ENCODE assay signal across 8 cellular contexts in genomic region chr3:77254967-77255831, GRCh38.
DNase-seq lines count a peak whose midpoint lies in the region; ATAC-seq and TF ChIP-seq lines count a peak whose summit lies in the region.

No MANE protein-coding gene starts in this region.

- no peaks in the 10 kb centered on the region for H3K9me3 ChIP-seq in gastroesophageal sphincter

- H3K4me1 Mint-ChIP-seq in activated CD4-positive, alpha-beta T cell treated with anti-CD3 and anti-CD28 coated beads, Interleukin-2, amount 10 ng/mL, durations not matched to agents 7 days and 5 days = no peaks in the 10 kb centered on the region

- H3K36me3 ChIP-seq in gastroesophageal sphincter = no peaks in the 10 kb centered on the region

- no peaks in the 10 kb centered on the region for H3K9me3 Mint-ChIP-seq in activated CD4-positive, alpha-beta T cell treated with anti-CD3 and anti-CD28 coated beads, Interleukin-2, amount 10 ng/mL, durations not matched to agents 7 days and 5 days

- TF ChIP-seq POLR2A in gastroesophageal sphincter (IDR thresholded peaks at IDR 0.05) = no peak

- ATAC-seq in HG02588 (IDR thresholded peaks at IDR 0.05; ENCODE audit: unreplicated experiment) (peak; percentile 59), gastroesophageal sphincter (peak; percentile 51), GM19324 (IDR thresholded peaks at IDR 0.05; ENCODE audit: low FRiP score, unreplicated experiment) (no peak)

- H3K36me3 Mint-ChIP-seq in activated CD4-positive, alpha-beta T cell treated with anti-CD3 and anti-CD28 coated beads, Interleukin-2, amount 10 ng/mL, durations not matched to agents 7 days and 5 days (ENCODE audit: low read depth) = no peaks in the 10 kb centered on the region

- no peak overlapping the region for H3K27ac Mint-ChIP-seq in activated CD4-positive, alpha-beta T cell treated with anti-CD3 and anti-CD28 coated beads, Interleukin-2, amount 10 ng/mL, durations not matched to agents 7 days and 5 days

- no peak for TF ChIP-seq EP300 in gastroesophageal sphincter (IDR thresholded peaks at IDR 0.05)

- H3K4me3 Mint-ChIP-seq in activated CD4-positive, alpha-beta T cell treated with anti-CD3 and anti-CD28 coated beads, Interleukin-2, amount 10 ng/mL, durations not matched to agents 7 days and 5 days = no peak overlapping the region

- CTCF ChIA-PET in activated CD4-positive, alpha-beta T cell treated with anti-CD3 and anti-CD28 coated beads, Interleukin-2, amount 10 ng/mL, durations not matched to agents 7 days and 5 days (lab: Charles Lee) = no interaction called here

- no peaks in the 10 kb centered on the region for H3K4me1 ChIP-seq in gastroesophageal sphincter

- POLR2A ChIA-PET in activated CD4-positive, alpha-beta T cell treated with anti-CD3 and anti-CD28 coated beads, Interleukin-2, amount 10 ng/mL, durations not matched to agents 7 days and 5 days (lab: Charles Lee) = no interaction called here

- DNase-seq in activated CD4-positive, alpha-beta T cell treated with anti-CD3 and anti-CD28 coated beads, Interleukin-2, amount 10 ng/mL, durations not matched to agents 7 days and 5 days = peak; percentile 24
- no peak for DNase-seq in activated CD4-positive, alpha-beta T cell treated with anti-CD3 and anti-CD28 coated beads, Interleukin-2, amount 50 U/mL, for 1 hour
- peak; percentile 63 for DNase-seq in NCI-H1105 treated with DMSO at 0.1 percent for 48 hours (lab: John Stamatoyannopoulos, UW)
- DNase-seq in T1000 (lab: John Stamatoyannopoulos, UW) = peak; percentile 22
- peak; percentile 11 for DNase-seq in pulmonary artery endothelial cell (ENCODE audit: low read depth, low spot score)

- H3K27me3 ChIP-seq in gastroesophageal sphincter = no peaks in the 10 kb centered on the region

- no peak overlapping the region for H3K4me3 ChIP-seq in gastroesophageal sphincter

- 58 to 60% methylated on average over 3 of the region's 3 CpGs for WGBS in gastroesophageal sphincter (ENCODE audit: low coverage in 1 of 2), 2 donors

- H3K27ac ChIP-seq in gastroesophageal sphincter = no peak overlapping the region

- peak; percentile 34 to 68 (median 56) for TF ChIP-seq CTCF in gastroesophageal sphincter (IDR thresholded peaks at IDR 0.05)

- H3K27me3 Mint-ChIP-seq in activated CD4-positive, alpha-beta T cell treated with anti-CD3 and anti-CD28 coated beads, Interleukin-2, amount 10 ng/mL, durations not matched to agents 7 days and 5 days = no peaks in the 10 kb centered on the region
